4 cellular contexts compared by ENCODE assay signal in the genomic region with DNA sequence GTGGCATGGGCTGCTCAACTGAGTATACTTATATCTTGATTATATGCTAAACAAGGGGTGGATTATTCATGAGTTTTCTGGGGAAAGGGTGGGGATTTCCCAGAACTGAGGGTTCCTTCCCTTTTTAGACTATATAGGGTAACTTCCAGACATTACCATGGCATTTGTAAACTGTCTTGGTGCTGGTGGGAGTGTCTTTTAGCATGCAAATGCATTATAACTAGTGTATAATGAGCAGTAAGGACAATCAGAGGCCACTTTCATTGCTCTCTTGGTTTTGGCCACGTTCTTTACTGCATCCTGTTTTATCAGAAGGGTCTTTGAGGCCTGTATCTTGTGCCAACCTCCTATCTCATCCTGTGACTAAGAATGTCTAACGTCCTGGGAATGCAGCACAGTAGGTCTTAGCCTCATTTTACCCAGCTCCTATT.
TF ChIP-seq lines count a peak whose summit lies in the region.

No MANE protein-coding gene starts in this region.

TF ChIP-seq in SK-N-SH, 30 proteins besides CTCF, POLR2A, EP300 and RAD21:
- TF ChIP-seq FOSL2 (IDR thresholded peaks at IDR 0.05; ENCODE audit: borderline replicate concordance, low read depth), result peak; percentile 47; the same call in 1 of the 2 replicates
- no peak for TF ChIP-seq NRF1 (IDR thresholded peaks at IDR 0.05; ENCODE audit: low read depth, low read length)
- peak; percentile 26; the same call in 1 of the 2 replicates for TF ChIP-seq NFIC (IDR thresholded peaks at IDR 0.05; ENCODE audit: borderline replicate concordance)
- TF ChIP-seq, protein P1, sequence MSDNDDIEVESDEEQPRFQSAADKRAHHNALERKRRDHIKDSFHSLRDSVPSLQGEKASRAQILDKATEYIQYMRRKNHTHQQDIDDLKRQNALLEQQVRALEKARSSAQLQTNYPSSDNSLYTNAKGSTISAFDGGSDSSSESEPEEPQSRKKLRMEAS (IDR thresholded peaks at IDR 0.05; ENCODE audit: low read depth), result 0 out of 2 replicates have a peak, but pooled peaks have one; percentile 12
- TF ChIP-seq, protein P2, sequence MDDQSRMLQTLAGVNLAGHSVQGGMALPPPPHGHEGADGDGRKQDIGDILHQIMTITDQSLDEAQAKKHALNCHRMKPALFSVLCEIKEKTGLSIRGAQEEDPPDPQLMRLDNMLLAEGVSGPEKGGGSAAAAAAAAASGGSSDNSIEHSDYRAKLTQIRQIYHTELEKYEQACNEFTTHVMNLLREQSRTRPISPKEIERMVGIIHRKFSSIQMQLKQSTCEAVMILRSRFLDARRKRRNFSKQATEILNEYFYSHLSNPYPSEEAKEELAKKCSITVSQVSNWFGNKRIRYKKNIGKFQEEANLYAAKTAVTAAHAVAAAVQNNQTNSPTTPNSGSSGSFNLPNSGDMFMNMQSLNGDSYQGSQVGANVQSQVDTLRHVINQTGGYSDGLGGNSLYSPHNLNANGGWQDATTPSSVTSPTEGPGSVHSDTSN (IDR thresholded peaks at IDR 0.05), result no peak
TF ChIP-seq in SK-N-SH: peak in this region for 3.

TF ChIP-seq in SK-N-SH treated with all-trans-retinoic acid at 6 μM for 48 hours, 23 proteins besides CTCF, POLR2A, EP300 and RAD21:
- TF ChIP-seq, protein P3, sequence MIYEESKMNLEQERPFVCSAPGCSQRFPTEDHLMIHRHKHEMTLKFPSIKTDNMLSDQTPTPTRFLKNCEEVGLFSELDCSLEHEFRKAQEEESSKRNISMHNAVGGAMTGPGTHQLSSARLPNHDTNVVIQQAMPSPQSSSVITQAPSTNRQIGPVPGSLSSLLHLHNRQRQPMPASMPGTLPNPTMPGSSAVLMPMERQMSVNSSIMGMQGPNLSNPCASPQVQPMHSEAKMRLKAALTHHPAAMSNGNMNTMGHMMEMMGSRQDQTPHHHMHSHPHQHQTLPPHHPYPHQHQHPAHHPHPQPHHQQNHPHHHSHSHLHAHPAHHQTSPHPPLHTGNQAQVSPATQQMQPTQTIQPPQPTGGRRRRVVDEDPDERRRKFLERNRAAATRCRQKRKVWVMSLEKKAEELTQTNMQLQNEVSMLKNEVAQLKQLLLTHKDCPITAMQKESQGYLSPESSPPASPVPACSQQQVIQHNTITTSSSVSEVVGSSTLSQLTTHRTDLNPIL (CRISPR knock-in tag; IDR thresholded peaks at IDR 0.05; ENCODE audit: low read depth), result no peak
- TF ChIP-seq, protein P4, sequence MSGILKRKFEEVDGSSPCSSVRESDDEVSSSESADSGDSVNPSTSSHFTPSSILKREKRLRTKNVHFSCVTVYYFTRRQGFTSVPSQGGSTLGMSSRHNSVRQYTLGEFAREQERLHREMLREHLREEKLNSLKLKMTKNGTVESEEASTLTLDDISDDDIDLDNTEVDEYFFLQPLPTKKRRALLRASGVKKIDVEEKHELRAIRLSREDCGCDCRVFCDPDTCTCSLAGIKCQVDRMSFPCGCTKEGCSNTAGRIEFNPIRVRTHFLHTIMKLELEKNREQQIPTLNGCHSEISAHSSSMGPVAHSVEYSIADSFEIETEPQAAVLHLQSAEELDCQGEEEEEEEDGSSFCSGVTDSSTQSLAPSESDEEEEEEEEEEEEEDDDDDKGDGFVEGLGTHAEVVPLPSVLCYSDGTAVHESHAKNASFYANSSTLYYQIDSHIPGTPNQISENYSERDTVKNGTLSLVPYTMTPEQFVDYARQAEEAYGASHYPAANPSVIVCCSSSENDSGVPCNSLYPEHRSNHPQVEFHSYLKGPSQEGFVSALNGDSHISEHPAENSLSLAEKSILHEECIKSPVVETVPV (CRISPR knock-in tag; IDR thresholded peaks at IDR 0.05), result no peak
- TF ChIP-seq SNAI2 (CRISPR knock-in tag; IDR thresholded peaks at IDR 0.05) (no peak), ZNF565 (CRISPR knock-in tag; conservative IDR thresholded peaks at IDR 0.05; ENCODE audit: low read depth) (no peak), ZNF70 (CRISPR knock-in tag; IDR thresholded peaks at IDR 0.05) (no peak), GLIS3 (CRISPR knock-in tag; IDR thresholded peaks at IDR 0.05) (no peak), PPARA (CRISPR knock-in tag; IDR thresholded peaks at IDR 0.05; ENCODE audit: borderline replicate concordance) (no peak), ZFP3 (CRISPR knock-in tag; IDR thresholded peaks at IDR 0.05) (no peak)
TF ChIP-seq in SK-N-SH treated with all-trans-retinoic acid at 6 μM for 48 hours: peak in this region for 0.

TF ChIP-seq in endothelial cell of umbilical vein, 7 proteins besides CTCF, POLR2A, EP300 and RAD21:
- no peak for TF ChIP-seq EZH2 (IDR thresholded peaks at IDR 0.05; ENCODE audit: borderline replicate concordance, low read depth, low read length, severe bottlenecking)
- TF ChIP-seq MYC (IDR thresholded peaks at IDR 0.05; ENCODE audit: low read depth, low read length), result no peak
- TF ChIP-seq, protein P1 (IDR thresholded peaks at IDR 0.05; ENCODE audit: insufficient read depth, insufficient read length), result no peak
- peak; percentile 55 for TF ChIP-seq POLR2AphosphoS5 (IDR thresholded peaks at IDR 0.05; ENCODE audit: insufficient read depth, low read depth, low read length)
- no peak for TF ChIP-seq FOS (IDR thresholded peaks at IDR 0.05; ENCODE audit: borderline replicate concordance, insufficient read depth, low read length)
- no peak for TF ChIP-seq JUN (IDR thresholded peaks at IDR 0.05; ENCODE audit: borderline replicate concordance, insufficient read depth, insufficient read length, low read depth)
- peak; percentile 72 for TF ChIP-seq GATA2 (IDR thresholded peaks at IDR 0.05; ENCODE audit: insufficient read depth, insufficient read length, low read depth, low read length)

TF ChIP-seq in GM23338, 12 proteins besides CTCF, POLR2A, EP300 and RAD21:
- TF ChIP-seq, protein P5, sequence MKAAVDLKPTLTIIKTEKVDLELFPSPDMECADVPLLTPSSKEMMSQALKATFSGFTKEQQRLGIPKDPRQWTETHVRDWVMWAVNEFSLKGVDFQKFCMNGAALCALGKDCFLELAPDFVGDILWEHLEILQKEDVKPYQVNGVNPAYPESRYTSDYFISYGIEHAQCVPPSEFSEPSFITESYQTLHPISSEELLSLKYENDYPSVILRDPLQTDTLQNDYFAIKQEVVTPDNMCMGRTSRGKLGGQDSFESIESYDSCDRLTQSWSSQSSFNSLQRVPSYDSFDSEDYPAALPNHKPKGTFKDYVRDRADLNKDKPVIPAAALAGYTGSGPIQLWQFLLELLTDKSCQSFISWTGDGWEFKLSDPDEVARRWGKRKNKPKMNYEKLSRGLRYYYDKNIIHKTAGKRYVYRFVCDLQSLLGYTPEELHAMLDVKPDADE (IDR thresholded peaks at IDR 0.05), result no peak
- TF ChIP-seq, protein P6, sequence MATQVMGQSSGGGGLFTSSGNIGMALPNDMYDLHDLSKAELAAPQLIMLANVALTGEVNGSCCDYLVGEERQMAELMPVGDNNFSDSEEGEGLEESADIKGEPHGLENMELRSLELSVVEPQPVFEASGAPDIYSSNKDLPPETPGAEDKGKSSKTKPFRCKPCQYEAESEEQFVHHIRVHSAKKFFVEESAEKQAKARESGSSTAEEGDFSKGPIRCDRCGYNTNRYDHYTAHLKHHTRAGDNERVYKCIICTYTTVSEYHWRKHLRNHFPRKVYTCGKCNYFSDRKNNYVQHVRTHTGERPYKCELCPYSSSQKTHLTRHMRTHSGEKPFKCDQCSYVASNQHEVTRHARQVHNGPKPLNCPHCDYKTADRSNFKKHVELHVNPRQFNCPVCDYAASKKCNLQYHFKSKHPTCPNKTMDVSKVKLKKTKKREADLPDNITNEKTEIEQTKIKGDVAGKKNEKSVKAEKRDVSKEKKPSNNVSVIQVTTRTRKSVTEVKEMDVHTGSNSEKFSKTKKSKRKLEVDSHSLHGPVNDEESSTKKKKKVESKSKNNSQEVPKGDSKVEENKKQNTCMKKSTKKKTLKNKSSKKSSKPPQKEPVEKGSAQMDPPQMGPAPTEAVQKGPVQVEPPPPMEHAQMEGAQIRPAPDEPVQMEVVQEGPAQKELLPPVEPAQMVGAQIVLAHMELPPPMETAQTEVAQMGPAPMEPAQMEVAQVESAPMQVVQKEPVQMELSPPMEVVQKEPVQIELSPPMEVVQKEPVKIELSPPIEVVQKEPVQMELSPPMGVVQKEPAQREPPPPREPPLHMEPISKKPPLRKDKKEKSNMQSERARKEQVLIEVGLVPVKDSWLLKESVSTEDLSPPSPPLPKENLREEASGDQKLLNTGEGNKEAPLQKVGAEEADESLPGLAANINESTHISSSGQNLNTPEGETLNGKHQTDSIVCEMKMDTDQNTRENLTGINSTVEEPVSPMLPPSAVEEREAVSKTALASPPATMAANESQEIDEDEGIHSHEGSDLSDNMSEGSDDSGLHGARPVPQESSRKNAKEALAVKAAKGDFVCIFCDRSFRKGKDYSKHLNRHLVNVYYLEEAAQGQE (IDR thresholded peaks at IDR 0.05; ENCODE audit: unreplicated experiment), result no peak
- TF ChIP-seq NANOG (IDR thresholded peaks at IDR 0.05; ENCODE audit: borderline replicate concordance), result no peak
- TF ChIP-seq EZH2phosphoT487 (IDR thresholded peaks at IDR 0.05; ENCODE audit: unreplicated experiment), result no peak
- TF ChIP-seq ZNF114 (CRISPR knock-in tag; IDR thresholded peaks at IDR 0.05), result no peak
- TF ChIP-seq JUNB (IDR thresholded peaks at IDR 0.05; ENCODE audit: unreplicated experiment), result no peak
- TF ChIP-seq POLR2AphosphoS5 (IDR thresholded peaks at IDR 0.05; ENCODE audit: low read depth), result no peak
- TF ChIP-seq ZNF331 (CRISPR knock-in tag; IDR thresholded peaks at IDR 0.05; ENCODE audit: low read depth), result no peak
- TF ChIP-seq, protein P7, sequence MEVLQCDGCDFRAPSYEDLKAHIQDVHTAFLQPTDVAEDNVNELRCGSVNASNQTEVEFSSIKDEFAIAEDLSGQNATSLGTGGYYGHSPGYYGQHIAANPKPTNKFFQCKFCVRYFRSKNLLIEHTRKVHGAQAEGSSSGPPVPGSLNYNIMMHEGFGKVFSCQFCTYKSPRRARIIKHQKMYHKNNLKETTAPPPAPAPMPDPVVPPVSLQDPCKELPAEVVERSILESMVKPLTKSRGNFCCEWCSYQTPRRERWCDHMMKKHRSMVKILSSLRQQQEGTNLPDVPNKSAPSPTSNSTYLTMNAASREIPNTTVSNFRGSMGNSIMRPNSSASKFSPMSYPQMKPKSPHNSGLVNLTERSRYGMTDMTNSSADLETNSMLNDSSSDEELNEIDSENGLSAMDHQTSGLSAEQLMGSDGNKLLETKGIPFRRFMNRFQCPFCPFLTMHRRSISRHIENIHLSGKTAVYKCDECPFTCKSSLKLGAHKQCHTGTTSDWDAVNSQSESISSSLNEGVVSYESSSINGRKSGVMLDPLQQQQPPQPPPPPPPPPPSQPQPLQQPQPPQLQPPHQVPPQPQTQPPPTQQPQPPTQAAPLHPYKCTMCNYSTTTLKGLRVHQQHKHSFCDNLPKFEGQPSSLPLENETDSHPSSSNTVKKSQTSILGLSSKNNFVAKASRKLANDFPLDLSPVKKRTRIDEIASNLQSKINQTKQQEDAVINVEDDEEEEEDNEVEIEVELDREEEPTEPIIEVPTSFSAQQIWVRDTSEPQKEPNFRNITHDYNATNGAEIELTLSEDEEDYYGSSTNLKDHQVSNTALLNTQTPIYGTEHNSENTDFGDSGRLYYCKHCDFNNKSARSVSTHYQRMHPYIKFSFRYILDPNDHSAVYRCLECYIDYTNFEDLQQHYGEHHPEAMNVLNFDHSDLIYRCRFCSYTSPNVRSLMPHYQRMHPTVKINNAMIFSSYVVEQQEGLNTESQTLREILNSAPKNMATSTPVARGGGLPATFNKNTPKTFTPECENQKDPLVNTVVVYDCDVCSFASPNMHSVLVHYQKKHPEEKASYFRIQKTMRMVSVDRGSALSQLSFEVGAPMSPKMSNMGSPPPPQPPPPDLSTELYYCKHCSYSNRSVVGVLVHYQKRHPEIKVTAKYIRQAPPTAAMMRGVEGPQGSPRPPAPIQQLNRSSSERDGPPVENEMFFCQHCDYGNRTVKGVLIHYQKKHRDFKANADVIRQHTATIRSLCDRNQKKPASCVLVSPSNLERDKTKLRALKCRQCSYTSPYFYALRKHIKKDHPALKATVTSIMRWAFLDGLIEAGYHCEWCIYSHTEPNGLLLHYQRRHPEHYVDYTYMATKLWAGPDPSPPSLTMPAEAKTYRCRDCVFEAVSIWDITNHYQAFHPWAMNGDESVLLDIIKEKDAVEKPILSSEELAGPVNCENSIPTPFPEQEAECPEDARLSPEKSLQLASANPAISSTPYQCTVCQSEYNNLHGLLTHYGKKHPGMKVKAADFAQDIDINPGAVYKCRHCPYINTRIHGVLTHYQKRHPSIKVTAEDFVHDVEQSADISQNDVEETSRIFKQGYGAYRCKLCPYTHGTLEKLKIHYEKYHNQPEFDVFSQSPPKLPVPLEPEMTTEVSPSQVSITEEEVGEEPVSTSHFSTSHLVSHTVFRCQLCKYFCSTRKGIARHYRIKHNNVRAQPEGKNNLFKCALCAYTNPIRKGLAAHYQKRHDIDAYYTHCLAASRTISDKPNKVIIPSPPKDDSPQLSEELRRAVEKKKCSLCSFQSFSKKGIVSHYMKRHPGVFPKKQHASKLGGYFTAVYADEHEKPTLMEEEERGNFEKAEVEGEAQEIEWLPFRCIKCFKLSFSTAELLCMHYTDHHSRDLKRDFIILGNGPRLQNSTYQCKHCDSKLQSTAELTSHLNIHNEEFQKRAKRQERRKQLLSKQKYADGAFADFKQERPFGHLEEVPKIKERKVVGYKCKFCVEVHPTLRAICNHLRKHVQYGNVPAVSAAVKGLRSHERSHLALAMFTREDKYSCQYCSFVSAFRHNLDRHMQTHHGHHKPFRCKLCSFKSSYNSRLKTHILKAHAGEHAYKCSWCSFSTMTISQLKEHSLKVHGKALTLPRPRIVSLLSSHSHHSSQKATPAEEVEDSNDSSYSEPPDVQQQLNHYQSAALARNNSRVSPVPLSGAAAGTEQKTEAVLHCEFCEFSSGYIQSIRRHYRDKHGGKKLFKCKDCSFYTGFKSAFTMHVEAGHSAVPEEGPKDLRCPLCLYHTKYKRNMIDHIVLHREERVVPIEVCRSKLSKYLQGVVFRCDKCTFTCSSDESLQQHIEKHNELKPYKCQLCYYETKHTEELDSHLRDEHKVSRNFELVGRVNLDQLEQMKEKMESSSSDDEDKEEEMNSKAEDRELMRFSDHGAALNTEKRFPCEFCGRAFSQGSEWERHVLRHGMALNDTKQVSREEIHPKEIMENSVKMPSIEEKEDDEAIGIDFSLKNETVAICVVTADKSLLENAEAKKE (CRISPR knock-in tag; IDR thresholded peaks at IDR 0.05), result no peak
- no peak for TF ChIP-seq STAT1 (IDR thresholded peaks at IDR 0.05; ENCODE audit: unreplicated experiment)
- TF ChIP-seq CREB1 (CRISPR knock-in tag; IDR thresholded peaks at IDR 0.05; ENCODE audit: low read depth), result no peak
- TF ChIP-seq EZH2 (IDR thresholded peaks at IDR 0.05; ENCODE audit: low read depth, unreplicated experiment), result no peak
